ENCODE assay signal across 12 cellular contexts in genomic region chr2:188787002-188787660, GRCh38.
DNase-seq lines count a peak whose midpoint lies in the region; ATAC-seq and TF ChIP-seq lines count a peak whose summit lies in the region.
"Had no signal": no experiment of that assay in that cellular context is flagged by ENCODE, and none has a peak within 500 bp of the region (broad histone marks: within the 10 kb centered on the region; RNA-seq: fewer than 3 reads in every experiment).

No MANE protein-coding gene starts in this region.

- peaks cover 14% of the 10 kb centered on the region for H3K79me1 ChIP-seq in trophoblast cell (ENCODE audit: low read length)

- H3K9me3 ChIP-seq in SK-N-MC (ENCODE audit: low read depth, low read length): no peaks in the 10 kb centered on the region
- H3K9me3 ChIP-seq in trophoblast cell (ENCODE audit: insufficient read depth, low read depth, low read length): no peaks in the 10 kb centered on the region

- no peak overlapping the region for H3K23ac ChIP-seq in trophoblast cell (ENCODE audit: low read length)

- H3K18ac ChIP-seq in trophoblast cell (ENCODE audit: low read length): no peak overlapping the region

- H4K12ac ChIP-seq in trophoblast cell (ENCODE audit: low read depth, low read length): no peak overlapping the region

- peak overlapping the region; percentile 97 for H4K91ac ChIP-seq in trophoblast cell (ENCODE audit: low read depth, low read length)

- H3K14ac ChIP-seq in trophoblast cell (ENCODE audit: low read length): no peak overlapping the region

- WGBS in trophoblast cell (ENCODE audit: extremely low coverage, insufficient coverage, insufficient read length): no CpG with 5 or more reads among the region's 6 CpGs

- H3K36me3 ChIP-seq in SK-N-MC (ENCODE audit: insufficient read depth, low read length): no peaks in the 10 kb centered on the region
- H3K36me3 ChIP-seq in trophoblast cell (ENCODE audit: control insufficient read depth in 1 of 2, insufficient read depth in 2 of 2, low read length in 2 of 2): no peaks in the 10 kb centered on the region

- no peak overlapping the region for H2BK12ac ChIP-seq in trophoblast cell (ENCODE audit: low read length)

- no peak overlapping the region for H4K8ac ChIP-seq in trophoblast cell (ENCODE audit: low read depth, low read length)

- no peak overlapping the region for H3K4ac ChIP-seq in trophoblast cell (ENCODE audit: low read depth, low read length)

- no peak for ATAC-seq in GM18873 (IDR thresholded peaks at IDR 0.05; ENCODE audit: low FRiP score, unreplicated experiment)

- H3K4me3 ChIP-seq in AG10803 (ENCODE audit: low read length): peak overlapping the region; percentile 17
- H3K4me3 ChIP-seq in SK-N-MC: peak overlapping the region; percentile 66
- peak overlapping the region; percentile 1 to 2 for H3K4me3 ChIP-seq in foreskin fibroblast (ENCODE audit: low read depth in 1 of 2, low read length in 2 of 2)
- H3K4me3 ChIP-seq in trophoblast cell (ENCODE audit: low read depth, low read length): no peak overlapping the region

- no peak overlapping the region for H2AFZ ChIP-seq in trophoblast cell (ENCODE audit: insufficient read depth, low read length, poor library complexity)

- no peaks in the 10 kb centered on the region for H3K27me3 ChIP-seq in trophoblast cell (ENCODE audit: insufficient read depth, low read length)
- H3K27me3 ChIP-seq: dorsolateral prefrontal cortex had no signal

- peaks cover 2 to 4% of the 10 kb centered on the region in 2 experiments for H3K4me1 ChIP-seq in trophoblast cell (ENCODE audit: control insufficient read depth in 1 of 2, insufficient read depth in 2 of 2, low read length in 2 of 2)

- H3K79me2 ChIP-seq in trophoblast cell (ENCODE audit: control insufficient read depth, insufficient read depth, low read length, poor library complexity): peaks cover 3% of the 10 kb centered on the region

- H3K9ac ChIP-seq in SK-N-MC (ENCODE audit: insufficient read length) (peak overlapping the region; percentile 27), trophoblast cell (ENCODE audit: low read length) (no peak overlapping the region)

- DNase-seq in AG10803 (ENCODE audit: low read depth) (peak; percentile 88), SK-N-MC (ENCODE audit: low read depth, low spot score) (no peak), foreskin fibroblast (peak; percentile 69 to 77), trophoblast cell (peak in 1 of 2 donors; percentile 45), COLO829 (ENCODE audit: low spot score) (no peak), NCI-H1694 treated with DMSO at 0.1 percent for 48 hours (lab: John Stamatoyannopoulos, UW) (no peak)
- DNase-seq in central memory CD4-positive, alpha-beta T cell: no peak
- DNase-seq: CD4-positive, alpha-beta T cell; dorsolateral prefrontal cortex; KG1; midbrain had no signal

- H2AK5ac ChIP-seq in trophoblast cell (ENCODE audit: low read length): no peak overlapping the region

- peak overlapping the region; percentile 97 for H2BK5ac ChIP-seq in trophoblast cell (ENCODE audit: low read depth, low read length, poor library complexity)

- H3K4me2 ChIP-seq in trophoblast cell (ENCODE audit: low read length): no peak overlapping the region

- H2BK120ac ChIP-seq in trophoblast cell (ENCODE audit: insufficient read depth, low read length, poor library complexity): peak overlapping the region; percentile 86

- peak overlapping the region; percentile 69 for H3K27ac ChIP-seq in SK-N-MC
- peak overlapping the region; percentile 100 for H3K27ac ChIP-seq in trophoblast cell (ENCODE audit: low read depth, low read length)

- TF ChIP-seq CTCF in AG10803 (conservative IDR thresholded peaks at IDR 0.05; ENCODE audit: low read length): no peak
- no peak for TF ChIP-seq CTCF in foreskin fibroblast (IDR thresholded peaks at IDR 0.05; ENCODE audit: low read depth, low read length)

Comparison
In these comparisons a context has a peak if more than half of its experiments do, and no peak if none do; other contexts are left out.
1. DNase-seq: peak in AG10803 (single experiment) and foreskin fibroblast (2 of 2); none in SK-N-MC (single experiment), central memory CD4-positive, alpha-beta T cell (single experiment), COLO829 (single experiment) and NCI-H1694 treated with DMSO at 0.1 percent for 48 hours (single experiment).